In genomic region chr17:33647976-33648375, GRCh38 we compare ENCODE assay signal across 1 cellular context.
TF ChIP-seq lines count a peak whose summit lies in the region.

No MANE protein-coding gene starts in this region.

TF ChIP-seq in liver, 16 proteins besides CTCF, POLR2A, EP300 and RAD21 (continued from another document):
- TF ChIP-seq GABPA (IDR thresholded peaks at IDR 0.05 in 1 of 2, conservative IDR thresholded peaks at IDR 0.05 in 1 of 2) (no peak), HNF4A (conservative IDR thresholded peaks at IDR 0.05) (no peak), MAX (IDR thresholded peaks at IDR 0.05) (no peak), YY1 (IDR thresholded peaks at IDR 0.05) (no peak), ATF3 (IDR thresholded peaks at IDR 0.05) (no peak), FOXA2 (IDR thresholded peaks at IDR 0.05) (no peak), NR2F2 (IDR thresholded peaks at IDR 0.05) (no peak)
